In the genomic region with DNA sequence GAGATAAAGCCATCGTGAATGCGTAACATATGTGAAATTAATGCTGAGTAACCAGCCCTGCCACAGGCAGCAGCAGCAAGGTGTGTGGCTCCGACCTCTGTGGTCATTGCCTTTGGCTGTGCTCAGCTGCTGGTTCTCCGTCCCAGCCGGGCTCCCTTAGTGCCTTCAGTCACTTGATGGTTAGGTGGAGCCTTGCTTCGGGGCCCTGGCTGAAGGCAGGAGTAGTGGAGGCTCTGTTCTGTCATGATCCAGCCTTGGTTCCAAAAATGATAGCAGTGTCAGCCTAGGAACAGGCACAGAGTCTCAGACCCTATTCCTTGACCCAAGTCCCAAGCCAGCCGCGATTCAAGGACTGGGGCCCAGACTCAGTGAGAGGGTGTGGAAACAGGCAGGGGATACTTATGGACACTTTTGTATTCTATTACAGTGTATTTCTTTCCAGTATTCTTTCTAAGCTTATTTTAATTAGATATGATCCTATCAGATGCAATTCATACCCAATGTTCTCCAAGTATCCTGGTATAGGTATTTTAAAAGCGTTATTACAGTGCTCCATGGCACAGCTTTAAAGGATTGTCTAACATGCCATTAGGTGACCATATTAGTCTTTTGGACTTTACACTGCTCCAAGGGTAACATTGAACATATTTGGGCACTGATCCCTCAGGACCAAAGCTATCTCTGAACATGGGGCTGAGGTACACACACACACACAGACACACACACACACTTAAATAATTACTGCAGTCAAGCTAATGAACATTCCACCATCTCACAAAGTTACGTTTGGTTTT, we compare ENCODE assay signal across 1 cellular context.
TF ChIP-seq lines count a peak whose summit lies in the region.

No MANE protein-coding gene starts in this region.

TF ChIP-seq in HepG2, 621 proteins besides CTCF, POLR2A, EP300 and RAD21:
- TF ChIP-seq ZBTB1 (CRISPR knock-in tag; IDR thresholded peaks at IDR 0.05; ENCODE audit: borderline replicate concordance): no peak
- peak; percentile 67; the same call in 1 of the 2 replicates for TF ChIP-seq ZNF331 (CRISPR knock-in tag; IDR thresholded peaks at IDR 0.05)
- no peak for TF ChIP-seq KDM6A (CRISPR knock-in tag; IDR thresholded peaks at IDR 0.05; ENCODE audit: low read depth)
